Comparison of ENCODE assay signal across 27 cellular contexts in genomic region chr19:31264379-31264778, GRCh38.
DNase-seq lines count a peak whose midpoint lies in the region; ATAC-seq and TF ChIP-seq lines count a peak whose summit lies in the region.
"Had no signal": no experiment of that assay in that cellular context is flagged by ENCODE, and none has a peak within 500 bp of the region (broad histone marks: within the 10 kb centered on the region; RNA-seq: fewer than 3 reads in every experiment).

No MANE protein-coding gene starts in this region.

- no peak for TF ChIP-seq CTCF in RWPE2 (IDR thresholded peaks at IDR 0.05; ENCODE audit: poor library complexity, severe bottlenecking)
- TF ChIP-seq CTCF in mesothelial cell of epicardium (IDR thresholded peaks at IDR 0.05; ENCODE audit: unreplicated experiment), result no peak
- TF ChIP-seq CTCF in tibial artery (IDR thresholded peaks at IDR 0.05), result no peak
- no peak for TF ChIP-seq CTCF in neural progenitor cell (IDR thresholded peaks at IDR 0.05)

- H3K4me3 Mint-ChIP-seq in mesothelial cell of epicardium (no peak overlapping the region), neural progenitor cell (no peak overlapping the region)
- no peak overlapping the region for H3K4me3 Mint-ChIP-seq in activated T-helper 17 cell treated with anti-CD3 and anti-CD28 coated beads, Interleukin-2, amount 50 U/mL, for 72 hours

- no peaks in the 10 kb centered on the region for H3F3A ChIP-seq in neural progenitor cell (ENCODE audit: low read depth)

- ATAC-seq in RWPE2 (ENCODE audit: low read depth), result 0 out of 3 replicates have a peak, but pooled peaks have one; percentile 17
- ATAC-seq in activated T-helper 17 cell treated with anti-CD3 and anti-CD28 coated beads, Interleukin-2, amount 50 U/mL, for 72 hours (replicated peaks), result no peak

- no peaks in the 10 kb centered on the region for H3K36me3 Mint-ChIP-seq in mesothelial cell of epicardium
- H3K36me3 Mint-ChIP-seq in neural progenitor cell, result no peaks in the 10 kb centered on the region
- no peaks in the 10 kb centered on the region for H3K36me3 Mint-ChIP-seq in activated T-helper 17 cell treated with anti-CD3 and anti-CD28 coated beads, Interleukin-2, amount 50 U/mL, for 72 hours (ENCODE audit: low read depth)
- H3K36me3 Mint-ChIP-seq: CD8-positive, alpha-beta memory T cell had no signal

- no peaks in the 10 kb centered on the region for H3K9me3 ChIP-seq in RWPE2 (ENCODE audit: severe bottlenecking)
- no peaks in the 10 kb centered on the region for H3K9me3 ChIP-seq in tibial artery
- no peaks in the 10 kb centered on the region for H3K9me3 ChIP-seq in neural progenitor cell (ENCODE audit: low read depth)
- H3K9me3 ChIP-seq: HAP-1 had no signal

- H3K27ac ChIP-seq in RWPE2 (ENCODE audit: poor library complexity, severe bottlenecking) (no peak overlapping the region), tibial artery (no peak overlapping the region), neural progenitor cell (no peak overlapping the region)
- H3K27ac ChIP-seq: GM23248, HL-60, KMS-11, SK-N-MC had no signal

- H3K9me3 Mint-ChIP-seq in mesothelial cell of epicardium (no peaks in the 10 kb centered on the region), neural progenitor cell (peaks cover 2% of the 10 kb centered on the region)
- no peaks in the 10 kb centered on the region for H3K9me3 Mint-ChIP-seq in activated T-helper 17 cell treated with anti-CD3 and anti-CD28 coated beads, Interleukin-2, amount 50 U/mL, for 72 hours
- H3K9me3 Mint-ChIP-seq: CD8-positive, alpha-beta memory T cell had no signal

- intact Hi-C loops in tibial artery (cut with DNase I; ENCODE audit: low total_unique reads), result no loop called here

- H3K79me2 ChIP-seq in neural progenitor cell (ENCODE audit: low read depth), result no peaks in the 10 kb centered on the region

- DNase-seq in activated effector memory CD4-positive, alpha-beta T cell treated with anti-CD3 and anti-CD28 coated beads, Interleukin-2, amount 50 U/mL, for 16 hours, result peak; percentile 24
- DNase-seq in activated effector memory CD4-positive, alpha-beta T cell treated with Interleukin-2 at 50 U/mL for 16 hours, result no peak
- DNase-seq in RWPE2 (ENCODE audit: low spot score) (no peak), mesothelial cell of epicardium (ENCODE audit: low spot score in 2 of 2, unreplicated experiment in 2 of 2) (no peak), tibial artery (peak; percentile 4 to 25), neural progenitor cell (ENCODE audit: low spot score) (no peak)
- no peak for DNase-seq in NK-92 treated with Interleukin-12 subunit alpha and Interleukin-12 subunit beta, amount 100 ng/mL, for 24 hours (lab: John Stamatoyannopoulos, UW)
- DNase-seq: 8988T; AML-193; C1 segment of cervical spinal cord; Calu3; CD8-positive, alpha-beta memory T cell; DMS153; GM23248; MV-4-11; NCI-H1105 treated with DMSO at 0.1 percent for 48 hours; NCI-H1694 treated with DMSO at 0.1 percent for 48 hours; NCI-H2081 treated with DMSO at 0.1 percent for 48 hours; NCI-H2171 treated with DMSO at 0.1 percent for 48 hours; NCI-H446; NCI-H526; SHP77 had no signal

- H3K4me1 ChIP-seq in RWPE2 (ENCODE audit: insufficient read depth, poor library complexity, severe bottlenecking) (no peaks in the 10 kb centered on the region), tibial artery (peaks cover 0 to 9% (median 3%) of the 10 kb centered on the region in 4 donors), neural progenitor cell (no peaks in the 10 kb centered on the region)
- H3K4me1 ChIP-seq: HAP-1 had no signal

- no peaks in the 10 kb centered on the region for H4K20me1 ChIP-seq in neural progenitor cell (ENCODE audit: low read depth)

- H3K4me2 ChIP-seq in neural progenitor cell, result no peak overlapping the region
- H3K4me2 ChIP-seq: KMS-11 had no signal

- H3K27me3 ChIP-seq in RWPE2 (ENCODE audit: insufficient read depth, poor library complexity, severe bottlenecking) (no peaks in the 10 kb centered on the region), tibial artery (peaks cover 0 to 19% of the 10 kb centered on the region in 2 donors), neural progenitor cell (no peaks in the 10 kb centered on the region)

- H3K27ac Mint-ChIP-seq in mesothelial cell of epicardium, result peak overlapping the region; percentile 21
- H3K27ac Mint-ChIP-seq in neural progenitor cell, result no peak overlapping the region
- no peak overlapping the region for H3K27ac Mint-ChIP-seq in activated T-helper 17 cell treated with anti-CD3 and anti-CD28 coated beads, Interleukin-2, amount 50 U/mL, for 72 hours

- no peaks in the 10 kb centered on the region for H3K27me3 Mint-ChIP-seq in mesothelial cell of epicardium (ENCODE audit: low read depth)
- peaks cover 4% of the 10 kb centered on the region for H3K27me3 Mint-ChIP-seq in neural progenitor cell (ENCODE audit: insufficient read depth, low read depth)
- H3K27me3 Mint-ChIP-seq in activated T-helper 17 cell treated with anti-CD3 and anti-CD28 coated beads, Interleukin-2, amount 50 U/mL, for 72 hours, result peaks cover 3% of the 10 kb centered on the region

- H2AFZ ChIP-seq in neural progenitor cell (replicated peaks), result no peak overlapping the region
- H2AFZ ChIP-seq: GM23248 had no signal

- H3K9ac ChIP-seq in neural progenitor cell, result no peak overlapping the region
- H3K9ac ChIP-seq: GM23248, KMS-11 had no signal

- H3K4me3 ChIP-seq in RWPE2 (ENCODE audit: severe bottlenecking) (no peak overlapping the region), tibial artery (no peak overlapping the region), neural progenitor cell (no peak overlapping the region)
- H3K4me3 ChIP-seq: GM23248, HAP-1, SK-N-MC had no signal

- H3K36me3 ChIP-seq in RWPE2 (ENCODE audit: low read depth) (no peaks in the 10 kb centered on the region), tibial artery (no peaks in the 10 kb centered on the region), neural progenitor cell (no peaks in the 10 kb centered on the region)
- H3K36me3 ChIP-seq: HAP-1 had no signal

- peaks cover 22% of the 10 kb centered on the region for H3K4me1 Mint-ChIP-seq in mesothelial cell of epicardium
- H3K4me1 Mint-ChIP-seq in neural progenitor cell, result peaks cover 6% of the 10 kb centered on the region
- no peaks in the 10 kb centered on the region for H3K4me1 Mint-ChIP-seq in activated T-helper 17 cell treated with anti-CD3 and anti-CD28 coated beads, Interleukin-2, amount 50 U/mL, for 72 hours

Comparison
In these comparisons a context has a peak if more than half of its experiments do, and no peak if none do; other contexts are left out.
1. DNase-seq: peak in activated effector memory CD4-positive, alpha-beta T cell treated with anti-CD3 and anti-CD28 coated beads, Interleukin-2, amount 50 U/mL, for 16 hours (single experiment) and tibial artery (2 of 2); none in activated effector memory CD4-positive, alpha-beta T cell treated with Interleukin-2 at 50 U/mL for 16 hours (single experiment), RWPE2 (single experiment), mesothelial cell of epicardium (0 of 2), neural progenitor cell (single experiment) and NK-92 treated with Interleukin-12 subunit alpha and Interleukin-12 subunit beta, amount 100 ng/mL, for 24 hours (single experiment).